1 cellular context compared by ENCODE assay signal in genomic region chr3:129245641-129246306, GRCh38.
TF ChIP-seq lines count a peak whose summit lies in the region.

No MANE protein-coding gene starts in this region.

TF ChIP-seq in H1, 55 proteins besides CTCF, POLR2A, EP300 and RAD21 (continued from another document):
- TF ChIP-seq ATF3 (IDR thresholded peaks at IDR 0.05; ENCODE audit: insufficient read depth, low read depth, low read length) = 0 out of 2 replicates have a peak, but pooled peaks have one; percentile 35
